8 cellular contexts compared by ENCODE assay signal in genomic region chr12:123363743-123364531, GRCh38. TPM values are rescaled to one million over a fixed set of nuclear protein-coding genes. Genes with fewer than 3 reads are reported as not detected.
A peak's percentile ranks its signal among the peaks of the same experiment; 100 is the strongest.
DNase-seq lines count a peak whose midpoint lies in the region; ATAC-seq and TF ChIP-seq lines count a peak whose summit lies in the region.

No MANE protein-coding gene starts in this region.

- peak; percentile 13 for ATAC-seq in GM18909 (IDR thresholded peaks at IDR 0.05; ENCODE audit: poor library complexity, unreplicated experiment)
- ATAC-seq in HG03457 (IDR thresholded peaks at IDR 0.05; ENCODE audit: unreplicated experiment) = peak; percentile 10
- ATAC-seq in left lobe of liver = peak; percentile 0

- no peaks in the 10 kb centered on the region; the same call in 1 of the 2 replicates for H3K9me3 ChIP-seq in AG04450 (ENCODE audit: control insufficient read depth, insufficient read depth, low read length)

- DNase-seq in AG04450 (ENCODE audit: low read depth, low spot score) (no peak), T-helper 9 cell (peak; percentile 10), caudate nucleus (lab: John Stamatoyannopoulos, UW) (peak in 29 of 61 donors; percentile 2 to 78 (median 25)), left lobe of liver (ENCODE audit: low spot score) (peak; percentile 52), SW480 (ENCODE audit: low spot score) (no peak)
- DNase-seq in stimulated activated CD4-positive, alpha-beta T cell treated with anti-CD3 and anti-CD28 coated beads, Interleukin-4, amount 100 ng/mL, for 48 hours (ENCODE audit: low read depth in 2 of 2) = peak; percentile 11 to 16

- H3K27ac ChIP-seq in AG04450 (ENCODE audit: low read depth, low read length) (peak overlapping the region; percentile 47), caudate nucleus (ENCODE audit: low read depth, low read length) (peak overlapping the region; percentile 99)

- no peaks in the 10 kb centered on the region for H3K27me3 ChIP-seq in AG04450 (ENCODE audit: control insufficient read depth, insufficient read depth, low read length)

- no peak for TF ChIP-seq CTCF in AG04450 (IDR thresholded peaks at IDR 0.05; ENCODE audit: low read depth, low read length)

- POLR2A ChIA-PET in AG04450 (lab: Yijun Ruan, JAX) = interaction anchor here (0.6 to 1.9 kb wide), 2 partner anchors 20 to 220 kb away, joined by 3 to 8 read pairs; partner anchors contain the start of genes KMT5A and TMED2

- peak overlapping the region; percentile 86 for H3K4me3 ChIP-seq in AG04450 (ENCODE audit: low read depth, low read length)

- CTCF ChIA-PET in AG04450 (lab: Charles Lee) = no interaction called here

RNA-seq across cellular contexts. Expression of gene SBNO1, which starts 0.7 kb away (rescaled TPM):
- polyA plus RNA-seq in AG04450 (2011; rRNA removed) = 12.6 and 16.0 TPM in 2 replicates
- 19.3 and 28.0 TPM in 2 replicates for polyA minus RNA-seq in AG04450 (2011; rRNA and poly(A)+ RNA removed)
- 13.8 TPM for total RNA-seq in left lobe of liver

RNA-seq across cellular contexts. Expression of gene KMT5A, which starts 20.0 kb away (rescaled TPM):
- polyA plus RNA-seq in AG04450 (2011; rRNA removed) = 26.5 and 30.6 TPM in 2 replicates
- 17.6 and 22.2 TPM in 2 replicates for polyA minus RNA-seq in AG04450 (2011; rRNA and poly(A)+ RNA removed)
- total RNA-seq in left lobe of liver = 14.7 TPM

Comparison
In these comparisons a context has a peak if more than half of its experiments do, and no peak if none do; other contexts are left out.
1. DNase-seq: peak in T-helper 9 cell (single experiment), left lobe of liver (single experiment) and stimulated activated CD4-positive, alpha-beta T cell treated with anti-CD3 and anti-CD28 coated beads, Interleukin-4, amount 100 ng/mL, for 48 hours (2 of 2); none in AG04450 (single experiment) and SW480 (single experiment).
2. Peak in every context shown above with its lines, with median percentiles within 50 percentile points of each other: ATAC-seq.